Comparison of ENCODE assay signal across 23 cellular contexts in genomic region chr19:8000298-8001038, GRCh38. TPM values are rescaled to one million over a fixed set of nuclear protein-coding genes. Genes with fewer than 3 reads are reported as not detected.
DNase-seq lines count a peak whose midpoint lies in the region; ATAC-seq and TF ChIP-seq lines count a peak whose summit lies in the region.
"Had no signal": no experiment of that assay in that cellular context is flagged by ENCODE, and none has a peak within 500 bp of the region (broad histone marks: within the 10 kb centered on the region; RNA-seq: fewer than 3 reads in every experiment).

No MANE protein-coding gene starts in this region.

- H3K27ac ChIP-seq in gastrocnemius medialis: peak overlapping the region; percentile 76 to 90 (median 84)
- H3K27ac ChIP-seq: KMS-11 had no signal

- CTCF ChIA-PET in WTC11 (lab: Charles Lee): no interaction called here

- peak overlapping the region; percentile 41 for H3K27ac Mint-ChIP-seq in WTC11

- POLR2A ChIA-PET in WTC11 (lab: Charles Lee): no interaction called here

- H3K4me3 Mint-ChIP-seq in WTC11: no peak overlapping the region
- H3K4me3 Mint-ChIP-seq: activated CD4-positive, alpha-beta T cell treated with anti-CD3 and anti-CD28 coated beads, Interleukin-2, amount 10 ng/mL, durations not matched to agents 7 days and 5 days had no signal

- no peak overlapping the region for H3K4me3 ChIP-seq in gastrocnemius medialis
- H3K4me3 ChIP-seq: smooth muscle cell, suprapubic skin had no signal

- H3K27me3 Mint-ChIP-seq in WTC11 (ENCODE audit: low read depth): no peaks in the 10 kb centered on the region
- H3K27me3 Mint-ChIP-seq: activated CD4-positive, alpha-beta T cell treated with anti-CD3 and anti-CD28 coated beads, Interleukin-2, amount 10 ng/mL, durations not matched to agents 7 days and 5 days; naive thymus-derived CD8-positive, alpha-beta T cell had no signal

- H3K4me1 ChIP-seq in gastrocnemius medialis: peaks cover 54 to 59% of the 10 kb centered on the region in 2 donors

- in situ Hi-C loops in gastrocnemius medialis (cut with MboI; ENCODE audit: low sequenced_read_pairs in 4 of 4): loop anchor here in 3 of 4 donors (5.0 to 25.0 kb wide), 3 partner anchors 53 to 262 kb away; partner anchors contain the start of gene TIMM44 (in 2 of the 3)

- H3K36me3 Mint-ChIP-seq in WTC11: peaks cover 19% of the 10 kb centered on the region

- no peaks in the 10 kb centered on the region for H3K9me3 Mint-ChIP-seq in WTC11
- H3K9me3 Mint-ChIP-seq: activated CD4-positive, alpha-beta T cell treated with anti-CD3 and anti-CD28 coated beads, Interleukin-2, amount 10 ng/mL, durations not matched to agents 7 days and 5 days; CD8-positive, alpha-beta memory T cell; naive thymus-derived CD8-positive, alpha-beta T cell had no signal

- DNase-seq in DMS79 (lab: John Stamatoyannopoulos, UW): peak; percentile 11
- no peak for DNase-seq in WTC11 (ENCODE audit: low spot score)
- peak; percentile 92 for DNase-seq in left lobe of liver (ENCODE audit: low spot score)
- peak in 1 of 2 donors; percentile 47 for DNase-seq in gastrocnemius medialis
- no peak for DNase-seq in NCI-H1436 (lab: John Stamatoyannopoulos, UW)
- no peak for DNase-seq in activated CD4-positive, alpha-beta T cell treated with anti-CD3 and anti-CD28 coated beads, Interleukin-2, amount 50 U/mL, for 4 hours
- DNase-seq: activated CD4-positive, alpha-beta T cell treated with anti-CD3 and anti-CD28 coated beads, Interleukin-2, amount 10 ng/mL, durations not matched to agents 7 days and 5 days; activated CD8-positive, alpha-beta memory T cell treated with anti-CD3 and anti-CD28 coated beads, Interleukin-2, amount 50 U/mL, for 48 hours; activated gamma-delta T cell; amniotic stem cell; CD8-positive, alpha-beta memory T cell; mammary epithelial cell; NCI-H1048; NCI-H2081 treated with DMSO at 0.1 percent for 48 hours; NCI-H524 had no signal

- H3K36me3 ChIP-seq in gastrocnemius medialis: no peaks in the 10 kb centered on the region

- H3K27me3 ChIP-seq in gastrocnemius medialis: no peaks in the 10 kb centered on the region
- H3K27me3 ChIP-seq: suprapubic skin had no signal

- intact Hi-C loops in gastrocnemius medialis (cut with DNase I; ENCODE audit: low total_unique reads): loop anchor here (10.0 kb wide), 1 partner anchor 146 kb away; no protein-coding TSS in a partner anchor

- ATAC-seq in WTC11 (no peak), left lobe of liver (peak; percentile 71), gastrocnemius medialis (peak; percentile 28 to 42), HG02763 (IDR thresholded peaks at IDR 0.05; ENCODE audit: unreplicated experiment) (no peak), HG03175 (IDR thresholded peaks at IDR 0.05; ENCODE audit: unreplicated experiment) (no peak)
- ATAC-seq: naive thymus-derived CD8-positive, alpha-beta T cell had no signal

- TF ChIP-seq CTCF in WTC11 (IDR thresholded peaks at IDR 0.05) (no peak), gastrocnemius medialis (IDR thresholded peaks at IDR 0.05 in 4 of 5, conservative IDR thresholded peaks at IDR 0.05 in 1 of 5) (no peak)

- no peak for TF ChIP-seq POLR2A in gastrocnemius medialis (IDR thresholded peaks at IDR 0.05)

- peaks cover 51% of the 10 kb centered on the region for H3K4me1 Mint-ChIP-seq in WTC11

- no peaks in the 10 kb centered on the region for H3K9me3 ChIP-seq in gastrocnemius medialis
- H3K9me3 ChIP-seq: suprapubic skin had no signal

TF ChIP-seq in WTC11, 78 proteins besides CTCF, POLR2A, EP300 and RAD21:
- TF ChIP-seq ZBTB43 (CRISPR knock-in tag; IDR thresholded peaks at IDR 0.05): no peak
- TF ChIP-seq FOXK1 (CRISPR knock-in tag; IDR thresholded peaks at IDR 0.05): no peak
- no peak for TF ChIP-seq ATF2 (CRISPR knock-in tag; IDR thresholded peaks at IDR 0.05; ENCODE audit: borderline replicate concordance, low read depth)
- no peak for TF ChIP-seq ZMAT4 (CRISPR knock-in tag; IDR thresholded peaks at IDR 0.05)

RNA-seq across cellular contexts. Expression of gene ELAVL1, which starts 5.0 kb away (rescaled TPM):
- 144 to 160 TPM (median 149 TPM) in 3 replicates for total RNA-seq in WTC11 (2021)
- 28.6 TPM for total RNA-seq in left lobe of liver
- 10 to 100 TPM; 18.2 to 40.5 (median 28.9) TPM for total RNA-seq in gastrocnemius medialis

RNA-seq across cellular contexts. Expression of gene CCL25, which starts 52.1 kb away (rescaled TPM):
- total RNA-seq in WTC11 (2021) (0.53 TPM in 1 of 3 replicates, not detected in the others), left lobe of liver (0.30 TPM), gastrocnemius medialis (not detected)
- total RNA-seq: CD8-positive, alpha-beta memory T cell; cerebellum; mammary epithelial cell; naive thymus-derived CD8-positive, alpha-beta T cell; posterior vena cava; smooth muscle cell; suprapubic skin had no signal

RNA-seq across cellular contexts. Expression of gene TIMM44, which starts 57.0 kb away (rescaled TPM):
- total RNA-seq in WTC11 (2021) (103 to 129 TPM (median 103 TPM) in 3 replicates), left lobe of liver (33.5 TPM), gastrocnemius medialis (100 to 1,000 TPM in 1 of 4 donors, 10 to 100 TPM in 3; 53.9 to 168 (median 94.1) TPM)

Comparison
In these comparisons a context has a peak if more than half of its experiments do, and no peak if none do; other contexts are left out.
1. DNase-seq: peak in DMS79 (single experiment) and left lobe of liver (single experiment); none in WTC11 (single experiment), NCI-H1436 (single experiment) and activated CD4-positive, alpha-beta T cell treated with anti-CD3 and anti-CD28 coated beads, Interleukin-2, amount 50 U/mL, for 4 hours (0 of 2).
2. ATAC-seq: peak in left lobe of liver (single experiment) and gastrocnemius medialis (2 of 2); none in WTC11 (single experiment), HG02763 (single experiment) and HG03175 (single experiment).